22 cellular contexts compared by ENCODE assay signal in genomic region chr11:63910605-63911195, GRCh38. TPM values are rescaled to one million over a fixed set of nuclear protein-coding genes. Genes with fewer than 3 reads are reported as not detected.
A peak's percentile ranks its signal among the peaks of the same experiment; 100 is the strongest.
DNase-seq lines count a peak whose midpoint lies in the region; ATAC-seq and TF ChIP-seq lines count a peak whose summit lies in the region.
"Had no signal": no experiment of that assay in that cellular context is flagged by ENCODE, and none has a peak within 500 bp of the region (broad histone marks: within the 10 kb centered on the region; RNA-seq: fewer than 3 reads in every experiment).

No MANE protein-coding gene starts in this region.

- ATAC-seq in SK-N-SH treated with all-trans-retinoic acid at 6 μM for 48 hours (no peak), WTC11 (peak; percentile 2; the same call in 1 of the 2 replicates), thoracic aorta (ENCODE audit: insufficient number of reproducible peaks, low FRiP score, low read depth) (no peak)
- ATAC-seq: activated CD8-positive, alpha-beta memory T cell treated with anti-CD3 and anti-CD28 coated beads, Interleukin-2, amount 10 ng/mL, durations not matched to agents 7 days and 5 days; naive thymus-derived CD4-positive, alpha-beta T cell had no signal

- H3K9me2 ChIP-seq in SK-N-SH: no peaks in the 10 kb centered on the region

- H3K4me3 ChIP-seq in SK-N-SH (ENCODE audit: low read depth in 2 of 2, low read length in 1 of 2) (no peak overlapping the region), mesenchymal stem cell (ENCODE audit: insufficient read depth in 1 of 2, low read depth in 1 of 2, low read length in 2 of 2) (no peak overlapping the region), thoracic aorta (no peak overlapping the region)
- H3K4me3 ChIP-seq: MG63 had no signal

- no peaks in the 10 kb centered on the region for H3K79me2 ChIP-seq in SK-N-SH (ENCODE audit: insufficient read depth)

- peak; percentile 60 for DNase-seq in SK-N-SH
- no peak for DNase-seq in WTC11 (ENCODE audit: low spot score)
- DNase-seq in mesenchymal stem cell: no peak
- no peak for DNase-seq in thoracic aorta (ENCODE audit: low spot score)
- DNase-seq in A172 (ENCODE audit: low spot score): no peak
- no peak for DNase-seq in NCI-H1417 treated with DMSO at 0.1 percent for 48 hours (lab: John Stamatoyannopoulos, UW)
- no peak for DNase-seq in osteocyte (ENCODE audit: extremely low spot score, unreplicated experiment)
- DNase-seq: ACHN; activated CD4-positive, alpha-beta T cell treated with anti-CD3 and anti-CD28 coated beads, Interleukin-2, amount 10 ng/mL, durations not matched to agents 24 days and 14 days; activated CD8-positive, alpha-beta memory T cell treated with anti-CD3 and anti-CD28 coated beads, Interleukin-2, amount 10 ng/mL, durations not matched to agents 7 days and 5 days; activated naive CD8-positive, alpha-beta T cell treated with anti-CD3 and anti-CD28 coated beads for 36 hours; C1 segment of cervical spinal cord; MG63; naive thymus-derived CD4-positive, alpha-beta T cell; NCI-H1436 treated with DMSO at 0.1 percent for 48 hours; NCI-H748 treated with DMSO at 0.1 percent for 48 hours; OCI-M1; SHP77; T-helper 1 cell had no signal

- H3K18ac ChIP-seq in mesenchymal stem cell (ENCODE audit: low read depth in 1 of 2, low read length in 2 of 2): peak overlapping the region in 1 of 2 experiments; percentile 38

- CTCF ChIA-PET in SK-N-SH (lab: Yijun Ruan, JAX) (interaction anchor here (1.9 to 3.0 kb wide), 3 partner anchors 35 to 243 kb away, joined by 4 to 22 read pairs (median 17); no protein-coding TSS in a partner anchor), WTC11 (lab: Charles Lee) (interaction anchor here (0.6 to 3.4 kb wide), 8 partner anchors 10 to 143 kb away, joined by 3 to 48 read pairs (median 4); partner anchors contain the start of gene ZFTA)

- H3K4me1 Mint-ChIP-seq in WTC11 (peaks cover 59% of the 10 kb centered on the region), osteocyte (ENCODE audit: unreplicated experiment) (peaks cover 11% of the 10 kb centered on the region)
- H3K4me1 Mint-ChIP-seq: activated CD8-positive, alpha-beta memory T cell treated with anti-CD3 and anti-CD28 coated beads, Interleukin-2, amount 10 ng/mL, durations not matched to agents 7 days and 5 days; activated naive CD8-positive, alpha-beta T cell treated with anti-CD3 and anti-CD28 coated beads for 36 hours; memory B cell had no signal

- H3K9me3 Mint-ChIP-seq in WTC11 (no peaks in the 10 kb centered on the region), osteocyte (ENCODE audit: unreplicated experiment) (no peaks in the 10 kb centered on the region)
- H3K9me3 Mint-ChIP-seq: activated CD4-positive, alpha-beta T cell treated with anti-CD3 and anti-CD28 coated beads, Interleukin-2, amount 10 ng/mL, durations not matched to agents 24 days and 14 days; activated naive CD8-positive, alpha-beta T cell treated with anti-CD3 and anti-CD28 coated beads for 36 hours; activated T-helper 1 cell treated with anti-CD3 and anti-CD28 coated beads, Interleukin-12 subunit alpha, Interleukin-12 subunit beta, Interleukin-2, Interleukin-4 antibody, amounts not matched to agents 30 ng/mL and 10 ng/mL and 1 ng/mL, durations not matched to agents 14 hours and 24 hours and 36 hours; memory B cell; naive thymus-derived CD4-positive, alpha-beta T cell had no signal

- H4K91ac ChIP-seq in mesenchymal stem cell (ENCODE audit: low read length): no peak overlapping the region

- H3K23ac ChIP-seq in mesenchymal stem cell (ENCODE audit: low read length in 2 of 2): no peak overlapping the region

- no peaks in the 10 kb centered on the region for H3K27me3 Mint-ChIP-seq in WTC11 (ENCODE audit: low read depth)
- H3K27me3 Mint-ChIP-seq in osteocyte (ENCODE audit: unreplicated experiment): no peaks in the 10 kb centered on the region
- H3K27me3 Mint-ChIP-seq: activated naive CD8-positive, alpha-beta T cell treated with anti-CD3 and anti-CD28 coated beads for 36 hours had no signal

- H3K14ac ChIP-seq in mesenchymal stem cell (ENCODE audit: low read length in 2 of 2): no peak overlapping the region

- H3K27me3 ChIP-seq in SK-N-SH (ENCODE audit: insufficient read depth): no peaks in the 10 kb centered on the region
- no peaks in the 10 kb centered on the region for H3K27me3 ChIP-seq in mesenchymal stem cell (ENCODE audit: control insufficient read depth in 1 of 2, insufficient read depth in 1 of 2, low read length in 2 of 2)
- no peaks in the 10 kb centered on the region for H3K27me3 ChIP-seq in thoracic aorta (replicated peaks; ENCODE audit: insufficient read depth)
- H3K27me3 ChIP-seq: MG63 had no signal

- no peak for TF ChIP-seq EP300 in SK-N-SH (IDR thresholded peaks at IDR 0.05; ENCODE audit: borderline replicate concordance in 1 of 2, low read depth in 1 of 2, low read length in 1 of 2)

- H3K36me3 ChIP-seq in SK-N-SH (replicated peaks in 1 of 2; ENCODE audit: control insufficient read depth in 1 of 2, insufficient read depth in 2 of 2, low read length in 1 of 2): peaks cover 0 to 29% of the 10 kb centered on the region in 2 experiments
- peaks cover 27 to 86% of the 10 kb centered on the region in 2 experiments for H3K36me3 ChIP-seq in mesenchymal stem cell (ENCODE audit: control insufficient read depth in 1 of 2, insufficient read depth in 2 of 2, low read depth in 1 of 2, low read length in 2 of 2)
- H3K36me3 ChIP-seq in thoracic aorta: peaks cover 17% of the 10 kb centered on the region
- H3K36me3 ChIP-seq: MG63 had no signal

- peak overlapping the region; percentile 31; the same call in 1 of the 2 replicates for H3K4me3 Mint-ChIP-seq in WTC11
- H3K4me3 Mint-ChIP-seq in osteocyte (ENCODE audit: unreplicated experiment): no peak overlapping the region
- H3K4me3 Mint-ChIP-seq: activated CD4-positive, alpha-beta T cell treated with anti-CD3 and anti-CD28 coated beads, Interleukin-2, amount 10 ng/mL, durations not matched to agents 24 days and 14 days; activated CD8-positive, alpha-beta memory T cell treated with anti-CD3 and anti-CD28 coated beads, Interleukin-2, amount 10 ng/mL, durations not matched to agents 7 days and 5 days; activated naive CD8-positive, alpha-beta T cell treated with anti-CD3 and anti-CD28 coated beads for 36 hours; activated T-helper 1 cell treated with anti-CD3 and anti-CD28 coated beads, Interleukin-12 subunit alpha, Interleukin-12 subunit beta, Interleukin-2, Interleukin-4 antibody, amounts not matched to agents 30 ng/mL and 10 ng/mL and 1 ng/mL, durations not matched to agents 14 hours and 24 hours and 36 hours; memory B cell; naive thymus-derived CD4-positive, alpha-beta T cell had no signal

- peaks cover 0 to 36% of the 10 kb centered on the region in 2 experiments; a peak in 1 of 4 replicates for H3K4me1 ChIP-seq in SK-N-SH (ENCODE audit: control insufficient read depth in 1 of 2, insufficient read depth in 2 of 2, low read depth in 1 of 2, low read length in 1 of 2)
- H3K4me1 ChIP-seq in mesenchymal stem cell (ENCODE audit: control insufficient read depth, insufficient read depth, low read depth, low read length): peaks cover 44% of the 10 kb centered on the region
- peaks cover 14 to 43% of the 10 kb centered on the region in 2 donors for H3K4me1 ChIP-seq in thoracic aorta (ENCODE audit: control insufficient read depth in 1 of 2, low read depth in 2 of 2)

- TF ChIP-seq CTCF in SK-N-SH (IDR thresholded peaks at IDR 0.05) (no peak), WTC11 (IDR thresholded peaks at IDR 0.05) (no peak), thoracic aorta (IDR thresholded peaks at IDR 0.05) (no peak), osteocyte (IDR thresholded peaks at IDR 0.05) (no peak)

- no peak for TF ChIP-seq RAD21 in SK-N-SH (IDR thresholded peaks at IDR 0.05; ENCODE audit: low read length)

- H4K20me1 ChIP-seq in SK-N-SH (ENCODE audit: insufficient read depth): no peaks in the 10 kb centered on the region

- H2AK5ac ChIP-seq in mesenchymal stem cell (ENCODE audit: low read length, severe bottlenecking): no peak overlapping the region

- no peaks in the 10 kb centered on the region for H3F3A ChIP-seq in SK-N-SH (replicated peaks; ENCODE audit: insufficient read depth)

- H3K4me2 ChIP-seq in SK-N-SH (no peak overlapping the region), mesenchymal stem cell (ENCODE audit: low read length, poor library complexity, severe bottlenecking) (no peak overlapping the region)

- H2BK12ac ChIP-seq in mesenchymal stem cell (ENCODE audit: low read length in 2 of 2): no peak overlapping the region

- no peak overlapping the region for H4K8ac ChIP-seq in mesenchymal stem cell (ENCODE audit: low read length)

- peak overlapping the region in 1 of 2 experiments; percentile 74; a peak in 2 of 4 replicates for H3K27ac ChIP-seq in SK-N-SH (ENCODE audit: low read depth in 2 of 2, low read length in 1 of 2)
- H3K27ac ChIP-seq in mesenchymal stem cell (ENCODE audit: low read length, poor library complexity, severe bottlenecking): no peak overlapping the region
- peak overlapping the region; percentile 74 to 75 for H3K27ac ChIP-seq in thoracic aorta

- H3K79me1 ChIP-seq in mesenchymal stem cell (replicated peaks; ENCODE audit: low read length, poor library complexity, severe bottlenecking): peaks cover 23% of the 10 kb centered on the region

- H3K9ac ChIP-seq in SK-N-SH (no peak overlapping the region), mesenchymal stem cell (ENCODE audit: low read length) (no peak overlapping the region)

- H2BK15ac ChIP-seq in mesenchymal stem cell (ENCODE audit: low read depth, poor library complexity, severe bottlenecking): peak overlapping the region; percentile 21

- POLR2A ChIA-PET in SK-N-SH (lab: Yijun Ruan, JAX): no interaction called here
- POLR2A ChIA-PET in WTC11 (lab: Charles Lee): interaction anchor here (0.6 to 1.6 kb wide), 6 partner anchors 9 to 1183 kb away, joined by 3 to 6 read pairs (median 3); no protein-coding TSS in a partner anchor

- H3K27ac Mint-ChIP-seq in WTC11 (peak overlapping the region; percentile 84), osteocyte (ENCODE audit: unreplicated experiment) (no peak overlapping the region)
- H3K27ac Mint-ChIP-seq: activated CD4-positive, alpha-beta T cell treated with anti-CD3 and anti-CD28 coated beads, Interleukin-2, amount 10 ng/mL, durations not matched to agents 24 days and 14 days; activated CD8-positive, alpha-beta memory T cell treated with anti-CD3 and anti-CD28 coated beads, Interleukin-2, amount 10 ng/mL, durations not matched to agents 7 days and 5 days; activated T-helper 1 cell treated with anti-CD3 and anti-CD28 coated beads, Interleukin-12 subunit alpha, Interleukin-12 subunit beta, Interleukin-2, Interleukin-4 antibody, amounts not matched to agents 30 ng/mL and 10 ng/mL and 1 ng/mL, durations not matched to agents 14 hours and 24 hours and 36 hours; memory B cell had no signal

- H2AFZ ChIP-seq in SK-N-SH (ENCODE audit: low read depth) (no peak overlapping the region), mesenchymal stem cell (ENCODE audit: low read depth, low read length) (no peak overlapping the region)

- H3K4ac ChIP-seq in mesenchymal stem cell (ENCODE audit: low read depth in 1 of 2, low read length in 2 of 2): no peak overlapping the region

- no peak overlapping the region for H2BK5ac ChIP-seq in mesenchymal stem cell (ENCODE audit: low read depth, low read length, poor library complexity, severe bottlenecking)

- 79% methylated on average over 9 of the region's 9 CpGs for WGBS in SK-N-SH (ENCODE audit: low lambda C conversion rate)
- 69% methylated on average over 9 of the region's 9 CpGs for WGBS in mesenchymal stem cell

- H3K36me3 Mint-ChIP-seq in WTC11: peaks cover 21% of the 10 kb centered on the region
- peaks cover 2% of the 10 kb centered on the region for H3K36me3 Mint-ChIP-seq in osteocyte (ENCODE audit: unreplicated experiment)

- H2BK120ac ChIP-seq in mesenchymal stem cell (ENCODE audit: low read depth, low read length): no peak overlapping the region

- no peaks in the 10 kb centered on the region for H3K9me3 ChIP-seq in SK-N-SH
- no peaks in the 10 kb centered on the region for H3K9me3 ChIP-seq in mesenchymal stem cell (ENCODE audit: control insufficient read depth, low read length)
- no peaks in the 10 kb centered on the region for H3K9me3 ChIP-seq in thoracic aorta
- H3K9me3 ChIP-seq: MG63 had no signal

RNA-seq across cellular contexts. Expression of gene RCOR2, which starts 6.3 kb away (rescaled TPM):
- 1.1 and 1.4 TPM in 2 replicates for polyA plus RNA-seq in SK-N-SH (2012; rRNA removed)
- 0.85 and 1.4 TPM in 2 replicates for polyA plus RNA-seq in SK-N-SH (2012; cell fraction: cytosol; rRNA removed)
- polyA plus RNA-seq in SK-N-SH (2012; cell fraction: nucleus; rRNA removed): 1.8 and 2.6 TPM in 2 replicates
- total RNA-seq in WTC11 (2021) (77.4 to 98.3 TPM (median 92.0 TPM) in 3 replicates), thoracic aorta (1 to 10 TPM; 1.4 to 3.8 TPM), osteocyte (2.5 and 2.6 TPM in 2 replicates)
- polyA plus RNA-seq in mesenchymal stem cell (2013, experiment 1 of 2): 5.2 TPM
- 4.7 TPM for polyA plus RNA-seq in mesenchymal stem cell (2013, experiment 2 of 2)
- total RNA-seq in A172 (2014; rRNA removed; shearing (Covaris generic)): 0.05 and 0.14 TPM in 2 replicates
- polyA plus RNA-seq: naive thymus-derived CD4-positive, alpha-beta T cell had no signal

RNA-seq across cellular contexts. Expression of gene NAA40, which starts 28.1 kb away (rescaled TPM):
- 33.0 and 36.3 TPM in 2 replicates for polyA plus RNA-seq in SK-N-SH (2012; rRNA removed)
- polyA plus RNA-seq in SK-N-SH (2012; cell fraction: cytosol; rRNA removed): 21.4 and 26.3 TPM in 2 replicates
- 137 and 147 TPM in 2 replicates for polyA plus RNA-seq in SK-N-SH (2012; cell fraction: nucleus; rRNA removed)
- 31.1 to 32.7 TPM (median 31.8 TPM) in 3 replicates for total RNA-seq in WTC11 (2021)
- polyA plus RNA-seq in mesenchymal stem cell (2013, experiment 1 of 2): 12.1 TPM
- 11.4 TPM for polyA plus RNA-seq in mesenchymal stem cell (2013, experiment 2 of 2)
- total RNA-seq in thoracic aorta: 10 to 100 TPM; 15.5 to 20.6 TPM
- total RNA-seq in A172 (2014; rRNA removed; shearing (Covaris generic)): 12.5 and 19.8 TPM in 2 replicates
- total RNA-seq in osteocyte: 24.0 and 28.1 TPM in 2 replicates

Comparison
In these comparisons a context has a peak if more than half of its experiments do, and no peak if none do; other contexts are left out.
1. RNA of gene RCOR2, which starts 6.3 kb away (total RNA-seq): 77.4 to 98.3 TPM in WTC11; 1.4 to 3.8 TPM in thoracic aorta, 2.5 to 2.6 TPM in osteocyte and 0.05 to 0.14 TPM in A172; every median in the first group is over 10 times any median in the second.